22 cellular contexts compared by ENCODE assay signal in the genomic region with DNA sequence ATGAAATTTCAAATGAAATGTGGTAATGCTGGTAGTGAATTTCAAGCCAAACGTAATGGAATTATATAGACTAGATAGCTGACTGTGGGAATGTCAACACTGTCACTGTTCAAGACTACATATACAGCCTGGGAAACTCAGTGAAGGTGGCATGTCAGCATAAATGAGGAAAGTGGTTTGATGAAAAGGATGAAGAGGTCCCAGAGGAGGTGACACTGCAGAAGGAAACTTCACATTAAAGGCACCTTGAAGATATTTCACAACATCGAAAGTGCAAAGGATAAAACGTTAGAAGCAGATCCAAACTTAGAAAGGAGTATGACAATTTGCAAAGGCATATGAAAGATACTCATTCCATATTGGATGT. TPM values are rescaled to one million over a fixed set of nuclear protein-coding genes. Genes with fewer than 3 reads are reported as not detected.
A peak's percentile ranks its signal among the peaks of the same experiment; 100 is the strongest.
DNase-seq lines count a peak whose midpoint lies in the region; ATAC-seq, FAIRE-seq and TF ChIP-seq lines count a peak whose summit lies in the region.
"Had no signal": no experiment of that assay in that cellular context is flagged by ENCODE, and none has a peak within 500 bp of the region (broad histone marks: within the 10 kb centered on the region; RNA-seq: fewer than 3 reads in every experiment).

No MANE protein-coding gene starts in this region.

- peaks cover 3% of the 10 kb centered on the region for H3K9me3 Mint-ChIP-seq in glutamatergic neuron (ENCODE audit: unreplicated experiment)
- H3K9me3 Mint-ChIP-seq: activated naive CD8-positive, alpha-beta T cell treated with anti-CD3 and anti-CD28 coated beads, Interleukin-2, amount 10 ng/mL, durations not matched to agents 7 days and 5 days; stimulated activated naive CD8-positive, alpha-beta T cell treated with anti-CD3 and anti-CD28 coated beads, Interleukin-15, amount 100 ng/mL, for 72 hours; type B pancreatic cell had no signal

- no peak for ATAC-seq in heart right ventricle
- ATAC-seq in PC-3, result no peak
- ATAC-seq: activated CD8-positive, alpha-beta T cell treated with anti-CD3 and anti-CD28 coated beads, Interleukin-2, amount 10 ng/mL, durations not matched to agents 7 days and 5 days; right lobe of liver; stimulated activated naive CD8-positive, alpha-beta T cell treated with anti-CD3 and anti-CD28 coated beads, Interleukin-15, amount 100 ng/mL, for 72 hours had no signal

- no peak for TF ChIP-seq CTCF in heart right ventricle (IDR thresholded peaks at IDR 0.05)
- no peak for TF ChIP-seq CTCF in PC-3 (conservative IDR thresholded peaks at IDR 0.05; ENCODE audit: low read depth, low read length)
- TF ChIP-seq CTCF in glutamatergic neuron (IDR thresholded peaks at IDR 0.05; ENCODE audit: partially characterized antibody, unreplicated experiment), result no peak
- TF ChIP-seq CTCF in smooth muscle cell (IDR thresholded peaks at IDR 0.05; ENCODE audit: borderline replicate concordance, insufficient read depth, poor library complexity, severe bottlenecking), result no peak
- TF ChIP-seq CTCF in Peyer's patch (IDR thresholded peaks at IDR 0.05), result no peak

- peaks cover 57% of the 10 kb centered on the region for H3K4me1 Mint-ChIP-seq in glutamatergic neuron (ENCODE audit: low read depth, unreplicated experiment)

- H3K36me3 ChIP-seq in heart right ventricle (no peaks in the 10 kb centered on the region), PC-3 (ENCODE audit: low read depth, low read length) (no peaks in the 10 kb centered on the region), smooth muscle cell (ENCODE audit: low read depth) (no peaks in the 10 kb centered on the region), Peyer's patch (no peaks in the 10 kb centered on the region)
- H3K36me3 ChIP-seq: brain microvascular endothelial cell, right lobe of liver, SJSA1 had no signal

- H3K4me3 ChIP-seq in heart right ventricle (no peak overlapping the region), PC-3 (ENCODE audit: low read length) (no peak overlapping the region), smooth muscle cell (no peak overlapping the region), Peyer's patch (no peak overlapping the region)
- H3K4me3 ChIP-seq: right lobe of liver, SJSA1 had no signal

- DNase-seq in heart right ventricle (no peak), cardiac septum (ENCODE audit: low spot score) (no peak), PC-3 (no peak), glutamatergic neuron (no peak), smooth muscle cell (lab: John Stamatoyannopoulos, UW; ENCODE audit: unreplicated experiment) (no peak), AG08396 (ENCODE audit: low spot score) (no peak), H54 (ENCODE audit: insufficient read length, low spot score) (no peak), Peyer's patch (no peak)
- DNase-seq: activated CD4-positive, CD25-positive, alpha-beta regulatory T cell; activated CD8-positive, alpha-beta T cell treated with anti-CD3 and anti-CD28 coated beads, Interleukin-2, amount 10 ng/mL, durations not matched to agents 7 days and 5 days; activated naive CD8-positive, alpha-beta T cell treated with anti-CD3 and anti-CD28 coated beads, Interleukin-2, amount 10 ng/mL, durations not matched to agents 7 days and 5 days; dermis blood vessel endothelial cell; foreskin fibroblast; GOT3; NCI-H2107; NCI-H526 treated with DMSO at 0.1 percent for 48 hours; nucleus accumbens; right lobe of liver; stimulated activated naive CD8-positive, alpha-beta T cell treated with anti-CD3 and anti-CD28 coated beads, Interleukin-15, amount 100 ng/mL, for 72 hours had no signal

- peaks cover 52% of the 10 kb centered on the region for H4K20me1 ChIP-seq in PC-3 (ENCODE audit: low read length)
- peaks cover 100% of the 10 kb centered on the region for H4K20me1 ChIP-seq in smooth muscle cell (ENCODE audit: low read depth)

- H3K36me3 Mint-ChIP-seq in glutamatergic neuron (ENCODE audit: unreplicated experiment), result no peaks in the 10 kb centered on the region
- H3K36me3 Mint-ChIP-seq: type B pancreatic cell had no signal

- peaks cover 96% of the 10 kb centered on the region for H3K79me2 ChIP-seq in PC-3 (ENCODE audit: low read length)
- peaks cover 100% of the 10 kb centered on the region for H3K79me2 ChIP-seq in smooth muscle cell (ENCODE audit: low read depth)

- H3K4me2 ChIP-seq in PC-3 (ENCODE audit: low read length), result peak overlapping the region; percentile 2; the same call in 1 of the 2 replicates
- H3K4me2 ChIP-seq in smooth muscle cell, result no peak overlapping the region

- H3K27ac Mint-ChIP-seq in glutamatergic neuron (ENCODE audit: unreplicated experiment), result peak overlapping the region; percentile 53
- H3K27ac Mint-ChIP-seq: activated CD8-positive, alpha-beta T cell treated with anti-CD3 and anti-CD28 coated beads, Interleukin-2, amount 10 ng/mL, durations not matched to agents 7 days and 5 days; activated naive CD8-positive, alpha-beta T cell treated with anti-CD3 and anti-CD28 coated beads, Interleukin-2, amount 10 ng/mL, durations not matched to agents 7 days and 5 days; stimulated activated naive CD8-positive, alpha-beta T cell treated with anti-CD3 and anti-CD28 coated beads, Interleukin-15, amount 100 ng/mL, for 72 hours; type B pancreatic cell had no signal

- H3K27me3 ChIP-seq in heart right ventricle, result no peaks in the 10 kb centered on the region
- H3K27me3 ChIP-seq in PC-3 (ENCODE audit: low read length), result no peaks in the 10 kb centered on the region
- H3K27me3 ChIP-seq in smooth muscle cell (ENCODE audit: low read depth), result no peaks in the 10 kb centered on the region
- H3K27me3 ChIP-seq in Peyer's patch, result no peaks in the 10 kb centered on the region
- H3K27me3 ChIP-seq: brain microvascular endothelial cell, right lobe of liver, SJSA1 had no signal

- H3K27me3 Mint-ChIP-seq in glutamatergic neuron (ENCODE audit: unreplicated experiment), result peaks cover 6% of the 10 kb centered on the region
- H3K27me3 Mint-ChIP-seq: activated naive CD8-positive, alpha-beta T cell treated with anti-CD3 and anti-CD28 coated beads, Interleukin-2, amount 10 ng/mL, durations not matched to agents 7 days and 5 days; stimulated activated naive CD8-positive, alpha-beta T cell treated with anti-CD3 and anti-CD28 coated beads, Interleukin-15, amount 100 ng/mL, for 72 hours; type B pancreatic cell had no signal

- no peaks in the 10 kb centered on the region for H3K9me3 ChIP-seq in heart right ventricle
- H3K9me3 ChIP-seq in PC-3 (ENCODE audit: low read length), result no peaks in the 10 kb centered on the region
- H3K9me3 ChIP-seq in smooth muscle cell (replicated peaks; ENCODE audit: low read depth), result no peaks in the 10 kb centered on the region
- no peaks in the 10 kb centered on the region for H3K9me3 ChIP-seq in Peyer's patch
- H3K9me3 ChIP-seq: right lobe of liver, SJSA1 had no signal

- intact Hi-C loops in heart right ventricle (cut with DNase I), result no loop called here
- intact Hi-C loops in cardiac septum (cut with DNase I), result no loop called here
- intact Hi-C loops in PC-3 (cut with micrococcal nuclease), result no loop called here

- no TSS peak for BruUV-seq in PC-3 (replicated peaks; lab: Mats Ljungman, UMichigan)

- POLR2A ChIA-PET in PC-3 (lab: Charles Lee; ENCODE audit: unreplicated experiment), result no interaction called here

- H3F3A ChIP-seq in PC-3 (ENCODE audit: low read length, unreplicated experiment) (peaks cover 14% of the 10 kb centered on the region), smooth muscle cell (ENCODE audit: low read depth) (peaks cover 8% of the 10 kb centered on the region)

- H2AFZ ChIP-seq in PC-3 (ENCODE audit: low read length), result no peak overlapping the region
- H2AFZ ChIP-seq in smooth muscle cell (ENCODE audit: low read depth), result no peak overlapping the region

- 37 to 47% methylated on average over 3 of the region's 3 CpGs for WGBS in heart right ventricle, 2 donors
- WGBS in smooth muscle cell (ENCODE audit: low lambda C conversion rate), result 83% methylated on average over 3 of the region's 3 CpGs

- peaks cover 45 to 98% (median 92%) of the 10 kb centered on the region in 9 donors for H3K4me1 ChIP-seq in heart right ventricle
- peaks cover 56% of the 10 kb centered on the region for H3K4me1 ChIP-seq in PC-3 (ENCODE audit: insufficient read depth, low read length)
- H3K4me1 ChIP-seq in smooth muscle cell (ENCODE audit: low read depth), result peaks cover 45% of the 10 kb centered on the region
- H3K4me1 ChIP-seq in Peyer's patch, result peaks cover 10 to 96% (median 43%) of the 10 kb centered on the region in 4 donors

- TF ChIP-seq POLR2A in H54 (IDR thresholded peaks at IDR 0.05; ENCODE audit: low read depth, low read length), result no peak
- TF ChIP-seq POLR2A in Peyer's patch (IDR thresholded peaks at IDR 0.05), result no peak

- peak overlapping the region; percentile 10 for H3K4me3 Mint-ChIP-seq in glutamatergic neuron (ENCODE audit: unreplicated experiment)
- H3K4me3 Mint-ChIP-seq: activated CD8-positive, alpha-beta T cell treated with anti-CD3 and anti-CD28 coated beads, Interleukin-2, amount 10 ng/mL, durations not matched to agents 7 days and 5 days; activated naive CD8-positive, alpha-beta T cell treated with anti-CD3 and anti-CD28 coated beads, Interleukin-2, amount 10 ng/mL, durations not matched to agents 7 days and 5 days; stimulated activated naive CD8-positive, alpha-beta T cell treated with anti-CD3 and anti-CD28 coated beads, Interleukin-15, amount 100 ng/mL, for 72 hours; type B pancreatic cell had no signal

- CTCF ChIA-PET in PC-3 (lab: Charles Lee), result interaction anchor here (1.2 kb wide), 1 partner anchor 25 kb away, joined by 4 read pairs; no protein-coding TSS in a partner anchor

- no peaks in the 10 kb centered on the region for H3K9me2 ChIP-seq in PC-3 (replicated peaks; ENCODE audit: low read length)

- H3K27ac ChIP-seq in heart right ventricle (peak overlapping the region in 6 of 10 donors; percentile 16 to 81 (median 54)), PC-3 (ENCODE audit: low read length) (peak overlapping the region; percentile 34), smooth muscle cell (ENCODE audit: low read depth) (peak overlapping the region; percentile 10), Peyer's patch (no peak overlapping the region)
- H3K27ac ChIP-seq: brain microvascular endothelial cell, SJSA1 had no signal

- H3K9ac ChIP-seq in PC-3 (ENCODE audit: low read length) (no peak overlapping the region), smooth muscle cell (ENCODE audit: low read depth) (no peak overlapping the region)

- no peak for FAIRE-seq in H54 (lab: Jason Lieb, UNC)

RNA-seq across cellular contexts. Expression of a gene that starts 25.7 kb away (rescaled TPM):
- total RNA-seq in heart right ventricle, result 100 to 1,000 TPM; 169 to 323 (median 224) TPM
- polyA plus RNA-seq in heart right ventricle, result 100 to 1,000 TPM; 101 to 144 TPM
- 242 TPM for total RNA-seq in cardiac septum
- 98.5 and 133 TPM in 2 replicates for total RNA-seq in PC-3 (2014; rRNA removed)
- total RNA-seq in glutamatergic neuron (ENCODE audit: unreplicated experiment), result 93.8 TPM
- total RNA-seq in smooth muscle cell, result 36.0 and 40.9 TPM in 2 replicates
- polyA plus RNA-seq in smooth muscle cell, result 14.3 and 16.9 TPM in 2 replicates
- 10 to 100 TPM; 49.6 to 92.4 (median 59.6) TPM for total RNA-seq in Peyer's patch

Comparison
In these comparisons a context has a peak if more than half of its experiments do, and no peak if none do; other contexts are left out.
1. H3K27ac ChIP-seq: peak in heart right ventricle (6 of 10), PC-3 (single experiment) and smooth muscle cell (single experiment); none in Peyer's patch (0 of 4).